ENCODE assay signal across 18 cellular contexts in genomic region chr16:69190598-69190997, GRCh38. TPM values are rescaled to one million over a fixed set of nuclear protein-coding genes. Genes with fewer than 3 reads are reported as not detected.
A peak's percentile ranks its signal among the peaks of the same experiment; 100 is the strongest.
DNase-seq lines count a peak whose midpoint lies in the region; ATAC-seq, FAIRE-seq and TF ChIP-seq lines count a peak whose summit lies in the region.
"Had no signal": no experiment of that assay in that cellular context is flagged by ENCODE, and none has a peak within 500 bp of the region (broad histone marks: within the 10 kb centered on the region; RNA-seq: fewer than 3 reads in every experiment).

No MANE protein-coding gene starts in this region.

- peaks cover 10% of the 10 kb centered on the region for H3K36me3 Mint-ChIP-seq in activated CD4-positive, alpha-beta T cell treated with anti-CD3 and anti-CD28 coated beads, Interleukin-2, amount 10 ng/mL, durations not matched to agents 7 days and 5 days (ENCODE audit: low read depth)
- peaks cover 4% of the 10 kb centered on the region for H3K36me3 Mint-ChIP-seq in activated CD4-positive, alpha-beta T cell treated with anti-CD3 and anti-CD28 coated beads for 36 hours (ENCODE audit: low read depth)
- peaks cover 5% of the 10 kb centered on the region for H3K36me3 Mint-ChIP-seq in WTC11

- no peak overlapping the region for H3K4me3 Mint-ChIP-seq in activated CD4-positive, alpha-beta T cell treated with anti-CD3 and anti-CD28 coated beads, Interleukin-2, amount 10 ng/mL, durations not matched to agents 7 days and 5 days
- H3K4me3 Mint-ChIP-seq in activated CD4-positive, alpha-beta T cell treated with anti-CD3 and anti-CD28 coated beads for 36 hours: no peak overlapping the region
- H3K4me3 Mint-ChIP-seq in WTC11: no peak overlapping the region

- H3K27me3 Mint-ChIP-seq in activated CD4-positive, alpha-beta T cell treated with anti-CD3 and anti-CD28 coated beads, Interleukin-2, amount 10 ng/mL, durations not matched to agents 7 days and 5 days: no peaks in the 10 kb centered on the region
- H3K27me3 Mint-ChIP-seq in activated CD4-positive, alpha-beta T cell treated with anti-CD3 and anti-CD28 coated beads for 36 hours: no peaks in the 10 kb centered on the region
- H3K27me3 Mint-ChIP-seq in WTC11 (ENCODE audit: low read depth): no peaks in the 10 kb centered on the region

- H3K9me3 Mint-ChIP-seq in activated CD4-positive, alpha-beta T cell treated with anti-CD3 and anti-CD28 coated beads, Interleukin-2, amount 10 ng/mL, durations not matched to agents 7 days and 5 days: no peaks in the 10 kb centered on the region
- H3K9me3 Mint-ChIP-seq in activated CD4-positive, alpha-beta T cell treated with anti-CD3 and anti-CD28 coated beads for 36 hours (ENCODE audit: low read depth): no peaks in the 10 kb centered on the region
- H3K9me3 Mint-ChIP-seq in WTC11: no peaks in the 10 kb centered on the region
- H3K9me3 Mint-ChIP-seq: nephron had no signal

- peak; percentile 18 for DNase-seq in activated CD4-positive, alpha-beta T cell treated with anti-CD3 and anti-CD28 coated beads, Interleukin-2, amount 10 ng/mL, durations not matched to agents 7 days and 5 days
- DNase-seq in activated CD4-positive, alpha-beta T cell treated with anti-CD3 and anti-CD28 coated beads for 36 hours: no peak
- DNase-seq in MV-4-11 (lab: John Stamatoyannopoulos, UW) (peak; percentile 87), WTC11 (ENCODE audit: low spot score) (no peak), GM12891 (ENCODE audit: insufficient read length, low spot score) (no peak)
- DNase-seq: DMS153; effector CD4-positive, alpha-beta T cell; H7; kidney glomerular epithelial cell; NCI-H2081; small intestine had no signal

- CTCF ChIA-PET in activated CD4-positive, alpha-beta T cell treated with anti-CD3 and anti-CD28 coated beads, Interleukin-2, amount 10 ng/mL, durations not matched to agents 7 days and 5 days (lab: Charles Lee): interaction anchor here (1.3 kb wide), 1 partner anchor 33 kb away, joined by 4 read pairs; no protein-coding TSS in a partner anchor
- CTCF ChIA-PET in activated CD4-positive, alpha-beta T cell treated with anti-CD3 and anti-CD28 coated beads for 36 hours (lab: Charles Lee): no interaction called here
- CTCF ChIA-PET in WTC11 (lab: Charles Lee): interaction anchor here (1.0 to 1.1 kb wide), 3 partner anchors 21 to 57 kb away, joined by 3 to 6 read pairs (median 3); no protein-coding TSS in a partner anchor

- peaks cover 49 to 51% of the 10 kb centered on the region in 2 experiments for H3K4me1 ChIP-seq in neutrophil (ENCODE audit: control insufficient read depth in 1 of 2, insufficient read depth in 1 of 2, low read depth in 1 of 2, low read length in 1 of 2)

- H3K36me3 ChIP-seq in neutrophil: no peaks in the 10 kb centered on the region
- H3K36me3 ChIP-seq: gastroesophageal sphincter, thoracic aorta had no signal

- H3K27me3 ChIP-seq in neutrophil: peaks cover 17% of the 10 kb centered on the region
- H3K27me3 ChIP-seq: gastroesophageal sphincter had no signal

- POLR2A ChIA-PET in activated CD4-positive, alpha-beta T cell treated with anti-CD3 and anti-CD28 coated beads, Interleukin-2, amount 10 ng/mL, durations not matched to agents 7 days and 5 days (lab: Charles Lee): interaction anchor here (0.5 kb wide), 1 partner anchor 281 kb away, joined by 3 read pairs; no protein-coding TSS in a partner anchor
- POLR2A ChIA-PET in activated CD4-positive, alpha-beta T cell treated with anti-CD3 and anti-CD28 coated beads for 36 hours (lab: Charles Lee): interaction anchor here (0.5 kb wide), 1 partner anchor 394 kb away, joined by 3 read pairs; no protein-coding TSS in a partner anchor
- POLR2A ChIA-PET in WTC11 (lab: Charles Lee): interaction anchor here (0.6 kb wide), 2 partner anchors 51 to 58 kb away, joined by 4 to 7 read pairs; no protein-coding TSS in a partner anchor

- FAIRE-seq in GM12891 (lab: Jason Lieb, UNC): no peak
- FAIRE-seq: small intestine, TTC549 had no signal

- peaks cover 39% of the 10 kb centered on the region for H3K4me1 Mint-ChIP-seq in activated CD4-positive, alpha-beta T cell treated with anti-CD3 and anti-CD28 coated beads, Interleukin-2, amount 10 ng/mL, durations not matched to agents 7 days and 5 days
- peaks cover 38% of the 10 kb centered on the region for H3K4me1 Mint-ChIP-seq in activated CD4-positive, alpha-beta T cell treated with anti-CD3 and anti-CD28 coated beads for 36 hours
- peaks cover 24% of the 10 kb centered on the region for H3K4me1 Mint-ChIP-seq in WTC11

- H3K4me3 ChIP-seq in neutrophil (ENCODE audit: low read depth in 1 of 2, low read length in 1 of 2): peak overlapping the region in 1 of 2 experiments; percentile 13
- H3K4me3 ChIP-seq: gastroesophageal sphincter, thoracic aorta had no signal

- intact Hi-C loops in activated CD4-positive, alpha-beta T cell treated with anti-CD3 and anti-CD28 coated beads for 36 hours (cut with DNase I, micrococcal nuclease): no loop called here

- no peak for ATAC-seq in activated CD4-positive, alpha-beta T cell treated with anti-CD3 and anti-CD28 coated beads for 36 hours
- ATAC-seq in WTC11 (no peak), HG03439 (IDR thresholded peaks at IDR 0.05; ENCODE audit: unreplicated experiment) (no peak), GM18505 (IDR thresholded peaks at IDR 0.05; ENCODE audit: unreplicated experiment) (no peak)
- ATAC-seq: gastroesophageal sphincter had no signal

- peak overlapping the region; percentile 80 for H3K27ac ChIP-seq in neutrophil
- H3K27ac ChIP-seq: thoracic aorta had no signal

- no peak for TF ChIP-seq POLR2A in GM12891 (IDR thresholded peaks at IDR 0.05; ENCODE audit: low read depth, low read length)
- no peak for TF ChIP-seq POLR2A in GM18505 (IDR thresholded peaks at IDR 0.05; ENCODE audit: borderline replicate concordance, extremely low read depth, insufficient read depth, insufficient read length)

- TF ChIP-seq CTCF in WTC11 (IDR thresholded peaks at IDR 0.05) (no peak), neutrophil (IDR thresholded peaks at IDR 0.05) (no peak)

- no peaks in the 10 kb centered on the region for H3K9me3 ChIP-seq in neutrophil
- H3K9me3 ChIP-seq: gastroesophageal sphincter, thoracic aorta had no signal

- H3K27ac Mint-ChIP-seq in activated CD4-positive, alpha-beta T cell treated with anti-CD3 and anti-CD28 coated beads, Interleukin-2, amount 10 ng/mL, durations not matched to agents 7 days and 5 days: no peak overlapping the region
- no peak overlapping the region for H3K27ac Mint-ChIP-seq in activated CD4-positive, alpha-beta T cell treated with anti-CD3 and anti-CD28 coated beads for 36 hours
- peak overlapping the region; percentile 74 for H3K27ac Mint-ChIP-seq in WTC11
- H3K27ac Mint-ChIP-seq: nephron had no signal

TF ChIP-seq in WTC11, 78 proteins besides CTCF, POLR2A, EP300 and RAD21 (continues in another document):
- TF ChIP-seq RORB (CRISPR knock-in tag; IDR thresholded peaks at IDR 0.05) (no peak), TEAD4 (CRISPR knock-in tag; IDR thresholded peaks at IDR 0.05) (no peak), KAT7 (CRISPR knock-in tag; IDR thresholded peaks at IDR 0.05; ENCODE audit: borderline replicate concordance) (no peak), E2F5 (CRISPR knock-in tag; IDR thresholded peaks at IDR 0.05) (no peak), ZNF317 (CRISPR knock-in tag; IDR thresholded peaks at IDR 0.05; ENCODE audit: borderline replicate concordance, low read depth) (no peak)

TF ChIP-seq in GM12891, 5 proteins besides CTCF, POLR2A, EP300 and RAD21:
- no peak for TF ChIP-seq POU2F2 (IDR thresholded peaks at IDR 0.05; ENCODE audit: low read depth, low read length)
- no peak for TF ChIP-seq POLR2AphosphoS5 (IDR thresholded peaks at IDR 0.05; ENCODE audit: low read depth, low read length)
- no peak for TF ChIP-seq PAX5 (IDR thresholded peaks at IDR 0.05; ENCODE audit: insufficient read depth, low read length, severe bottlenecking)
- TF ChIP-seq TAF1 (IDR thresholded peaks at IDR 0.05; ENCODE audit: low read depth, low read length): no peak
- no peak for TF ChIP-seq SPI1 (IDR thresholded peaks at IDR 0.05; ENCODE audit: low read depth, low read length)

RNA-seq across cellular contexts. Expression of gene SNTB2, which starts 3.6 kb away (rescaled TPM):
- 10 to 100 TPM; 20.2 to 25.3 TPM for total RNA-seq in activated CD4-positive, alpha-beta T cell treated with anti-CD3 and anti-CD28 coated beads, Interleukin-2, amount 10 ng/mL, durations not matched to agents 7 days and 5 days
- total RNA-seq in activated CD4-positive, alpha-beta T cell treated with anti-CD3 and anti-CD28 coated beads for 36 hours: 10 to 100 TPM; 15.7 to 17.2 TPM
- total RNA-seq in WTC11 (2021): 21.0 to 23.7 TPM (median 23.7 TPM) in 3 replicates
- 2.1 TPM for polyA plus RNA-seq in GM12891 (2012; ENCODE audit: low read depth, missing spikeins)

RNA-seq across cellular contexts. Expression of gene UTP4, which starts 58.1 kb away (rescaled TPM):
- total RNA-seq in activated CD4-positive, alpha-beta T cell treated with anti-CD3 and anti-CD28 coated beads, Interleukin-2, amount 10 ng/mL, durations not matched to agents 7 days and 5 days: 10 to 100 TPM; 51.8 to 53.2 TPM
- 100 to 1,000 TPM; 102 to 119 TPM for total RNA-seq in activated CD4-positive, alpha-beta T cell treated with anti-CD3 and anti-CD28 coated beads for 36 hours
- total RNA-seq in WTC11 (2021): 71.0 to 85.7 TPM (median 74.4 TPM) in 3 replicates
- 52.6 TPM for polyA plus RNA-seq in GM12891 (2012; ENCODE audit: low read depth, missing spikeins)

RNA-seq across cellular contexts. Expression of gene CHTF8, which starts 58.2 kb away (rescaled TPM):
- 100 to 1,000 TPM; 132 to 165 TPM for total RNA-seq in activated CD4-positive, alpha-beta T cell treated with anti-CD3 and anti-CD28 coated beads, Interleukin-2, amount 10 ng/mL, durations not matched to agents 7 days and 5 days
- total RNA-seq in activated CD4-positive, alpha-beta T cell treated with anti-CD3 and anti-CD28 coated beads for 36 hours: 100 to 1,000 TPM; 153 to 194 TPM
- 115 to 134 TPM (median 132 TPM) in 3 replicates for total RNA-seq in WTC11 (2021)
- 83.6 TPM for polyA plus RNA-seq in GM12891 (2012; ENCODE audit: low read depth, missing spikeins)

Comparison
In these comparisons a context has a peak if more than half of its experiments do, and no peak if none do; other contexts are left out.
1. DNase-seq: peak in activated CD4-positive, alpha-beta T cell treated with anti-CD3 and anti-CD28 coated beads, Interleukin-2, amount 10 ng/mL, durations not matched to agents 7 days and 5 days (single experiment) and MV-4-11 (single experiment); none in activated CD4-positive, alpha-beta T cell treated with anti-CD3 and anti-CD28 coated beads for 36 hours (single experiment), WTC11 (single experiment) and GM12891 (single experiment).